1 cellular context compared by ENCODE assay signal in genomic region chr3:169764453-169765280, GRCh38.
A peak's percentile ranks its signal among the peaks of the same experiment; 100 is the strongest.
TF ChIP-seq lines count a peak whose summit lies in the region.

TSS of gene TERC (minus strand) at chr3:169765060.

TF ChIP-seq in K562, 482 proteins besides CTCF, POLR2A, EP300 and RAD21 (continued from another document and continues in another):
- TF ChIP-seq CREB5 (CRISPR knock-in tag; IDR thresholded peaks at IDR 0.05), result no peak
- TF ChIP-seq, protein P1, sequence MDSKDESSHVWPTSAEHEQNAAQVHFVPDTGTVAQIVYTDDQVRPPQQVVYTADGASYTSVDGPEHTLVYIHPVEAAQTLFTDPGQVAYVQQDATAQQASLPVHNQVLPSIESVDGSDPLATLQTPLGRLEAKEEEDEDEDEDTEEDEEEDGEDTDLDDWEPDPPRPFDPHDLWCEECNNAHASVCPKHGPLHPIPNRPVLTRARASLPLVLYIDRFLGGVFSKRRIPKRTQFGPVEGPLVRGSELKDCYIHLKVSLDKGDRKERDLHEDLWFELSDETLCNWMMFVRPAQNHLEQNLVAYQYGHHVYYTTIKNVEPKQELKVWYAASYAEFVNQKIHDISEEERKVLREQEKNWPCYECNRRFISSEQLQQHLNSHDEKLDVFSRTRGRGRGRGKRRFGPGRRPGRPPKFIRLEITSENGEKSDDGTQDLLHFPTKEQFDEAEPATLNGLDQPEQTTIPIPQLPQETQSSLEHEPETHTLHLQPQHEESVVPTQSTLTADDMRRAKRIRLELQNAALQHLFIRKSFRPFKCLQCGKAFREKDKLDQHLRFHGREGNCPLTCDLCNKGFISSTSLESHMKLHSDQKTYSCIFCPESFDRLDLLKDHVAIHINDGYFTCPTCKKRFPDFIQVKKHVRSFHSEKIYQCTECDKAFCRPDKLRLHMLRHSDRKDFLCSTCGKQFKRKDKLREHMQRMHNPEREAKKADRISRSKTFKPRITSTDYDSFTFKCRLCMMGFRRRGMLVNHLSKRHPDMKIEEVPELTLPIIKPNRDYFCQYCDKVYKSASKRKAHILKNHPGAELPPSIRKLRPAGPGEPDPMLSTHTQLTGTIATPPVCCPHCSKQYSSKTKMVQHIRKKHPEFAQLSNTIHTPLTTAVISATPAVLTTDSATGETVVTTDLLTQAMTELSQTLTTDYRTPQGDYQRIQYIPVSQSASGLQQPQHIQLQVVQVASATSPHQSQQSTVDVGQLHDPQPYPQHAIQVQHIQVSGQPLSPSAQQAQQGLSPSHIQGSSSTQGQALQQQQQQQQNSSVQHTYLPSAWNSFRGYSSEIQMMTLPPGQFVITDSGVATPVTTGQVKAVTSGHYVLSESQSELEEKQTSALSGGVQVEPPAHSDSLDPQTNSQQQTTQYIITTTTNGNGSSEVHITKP (IDR thresholded peaks at IDR 0.05; ENCODE audit: partially characterized antibody), result no peak
- TF ChIP-seq STAT6 (CRISPR knock-in tag; IDR thresholded peaks at IDR 0.05), result 0 out of 2 replicates have a peak, but pooled peaks have one; percentile 30
- TF ChIP-seq, protein P2, sequence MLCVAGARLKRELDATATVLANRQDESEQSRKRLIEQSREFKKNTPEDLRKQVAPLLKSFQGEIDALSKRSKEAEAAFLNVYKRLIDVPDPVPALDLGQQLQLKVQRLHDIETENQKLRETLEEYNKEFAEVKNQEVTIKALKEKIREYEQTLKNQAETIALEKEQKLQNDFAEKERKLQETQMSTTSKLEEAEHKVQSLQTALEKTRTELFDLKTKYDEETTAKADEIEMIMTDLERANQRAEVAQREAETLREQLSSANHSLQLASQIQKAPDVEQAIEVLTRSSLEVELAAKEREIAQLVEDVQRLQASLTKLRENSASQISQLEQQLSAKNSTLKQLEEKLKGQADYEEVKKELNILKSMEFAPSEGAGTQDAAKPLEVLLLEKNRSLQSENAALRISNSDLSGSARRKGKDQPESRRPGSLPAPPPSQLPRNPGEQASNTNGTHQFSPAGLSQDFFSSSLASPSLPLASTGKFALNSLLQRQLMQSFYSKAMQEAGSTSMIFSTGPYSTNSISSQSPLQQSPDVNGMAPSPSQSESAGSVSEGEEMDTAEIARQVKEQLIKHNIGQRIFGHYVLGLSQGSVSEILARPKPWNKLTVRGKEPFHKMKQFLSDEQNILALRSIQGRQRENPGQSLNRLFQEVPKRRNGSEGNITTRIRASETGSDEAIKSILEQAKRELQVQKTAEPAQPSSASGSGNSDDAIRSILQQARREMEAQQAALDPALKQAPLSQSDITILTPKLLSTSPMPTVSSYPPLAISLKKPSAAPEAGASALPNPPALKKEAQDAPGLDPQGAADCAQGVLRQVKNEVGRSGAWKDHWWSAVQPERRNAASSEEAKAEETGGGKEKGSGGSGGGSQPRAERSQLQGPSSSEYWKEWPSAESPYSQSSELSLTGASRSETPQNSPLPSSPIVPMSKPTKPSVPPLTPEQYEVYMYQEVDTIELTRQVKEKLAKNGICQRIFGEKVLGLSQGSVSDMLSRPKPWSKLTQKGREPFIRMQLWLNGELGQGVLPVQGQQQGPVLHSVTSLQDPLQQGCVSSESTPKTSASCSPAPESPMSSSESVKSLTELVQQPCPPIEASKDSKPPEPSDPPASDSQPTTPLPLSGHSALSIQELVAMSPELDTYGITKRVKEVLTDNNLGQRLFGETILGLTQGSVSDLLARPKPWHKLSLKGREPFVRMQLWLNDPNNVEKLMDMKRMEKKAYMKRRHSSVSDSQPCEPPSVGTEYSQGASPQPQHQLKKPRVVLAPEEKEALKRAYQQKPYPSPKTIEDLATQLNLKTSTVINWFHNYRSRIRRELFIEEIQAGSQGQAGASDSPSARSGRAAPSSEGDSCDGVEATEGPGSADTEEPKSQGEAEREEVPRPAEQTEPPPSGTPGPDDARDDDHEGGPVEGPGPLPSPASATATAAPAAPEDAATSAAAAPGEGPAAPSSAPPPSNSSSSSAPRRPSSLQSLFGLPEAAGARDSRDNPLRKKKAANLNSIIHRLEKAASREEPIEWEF (CRISPR knock-in tag; IDR thresholded peaks at IDR 0.05), result no peak
- TF ChIP-seq ELF2 (CRISPR knock-in tag; IDR thresholded peaks at IDR 0.05), result no peak
- TF ChIP-seq SP1 (CRISPR knock-in tag; IDR thresholded peaks at IDR 0.05), result peak; percentile 10; the same call in 1 of the 2 replicates
- TF ChIP-seq MCM5 (IDR thresholded peaks at IDR 0.05; ENCODE audit: low read depth), result no peak
- TF ChIP-seq MTA2 (IDR thresholded peaks at IDR 0.05; ENCODE audit: low read depth), result no peak
- TF ChIP-seq ZBTB9 (CRISPR knock-in tag; IDR thresholded peaks at IDR 0.05), result no peak
- no peak; a peak in 2 of 4 replicates for TF ChIP-seq MLX (CRISPR knock-in tag; conservative IDR thresholded peaks at IDR 0.05)
- TF ChIP-seq ZBTB49 (CRISPR knock-in tag; IDR thresholded peaks at IDR 0.05; ENCODE audit: borderline replicate concordance), result no peak
- TF ChIP-seq, protein P3, sequence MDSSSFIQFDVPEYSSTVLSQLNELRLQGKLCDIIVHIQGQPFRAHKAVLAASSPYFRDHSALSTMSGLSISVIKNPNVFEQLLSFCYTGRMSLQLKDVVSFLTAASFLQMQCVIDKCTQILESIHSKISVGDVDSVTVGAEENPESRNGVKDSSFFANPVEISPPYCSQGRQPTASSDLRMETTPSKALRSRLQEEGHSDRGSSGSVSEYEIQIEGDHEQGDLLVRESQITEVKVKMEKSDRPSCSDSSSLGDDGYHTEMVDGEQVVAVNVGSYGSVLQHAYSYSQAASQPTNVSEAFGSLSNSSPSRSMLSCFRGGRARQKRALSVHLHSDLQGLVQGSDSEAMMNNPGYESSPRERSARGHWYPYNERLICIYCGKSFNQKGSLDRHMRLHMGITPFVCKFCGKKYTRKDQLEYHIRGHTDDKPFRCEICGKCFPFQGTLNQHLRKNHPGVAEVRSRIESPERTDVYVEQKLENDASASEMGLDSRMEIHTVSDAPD (CRISPR knock-in tag; IDR thresholded peaks at IDR 0.05), result no peak
- TF ChIP-seq POLR3G (IDR thresholded peaks at IDR 0.05; ENCODE audit: extremely low read depth, insufficient read length, insufficient replicate concordance), result no peak
- no peak for TF ChIP-seq ZBTB12 (CRISPR knock-in tag; IDR thresholded peaks at IDR 0.05)
- TF ChIP-seq ZC3H11A (IDR thresholded peaks at IDR 0.05; ENCODE audit: low read depth, low read length), result no peak
- TF ChIP-seq, protein P4, sequence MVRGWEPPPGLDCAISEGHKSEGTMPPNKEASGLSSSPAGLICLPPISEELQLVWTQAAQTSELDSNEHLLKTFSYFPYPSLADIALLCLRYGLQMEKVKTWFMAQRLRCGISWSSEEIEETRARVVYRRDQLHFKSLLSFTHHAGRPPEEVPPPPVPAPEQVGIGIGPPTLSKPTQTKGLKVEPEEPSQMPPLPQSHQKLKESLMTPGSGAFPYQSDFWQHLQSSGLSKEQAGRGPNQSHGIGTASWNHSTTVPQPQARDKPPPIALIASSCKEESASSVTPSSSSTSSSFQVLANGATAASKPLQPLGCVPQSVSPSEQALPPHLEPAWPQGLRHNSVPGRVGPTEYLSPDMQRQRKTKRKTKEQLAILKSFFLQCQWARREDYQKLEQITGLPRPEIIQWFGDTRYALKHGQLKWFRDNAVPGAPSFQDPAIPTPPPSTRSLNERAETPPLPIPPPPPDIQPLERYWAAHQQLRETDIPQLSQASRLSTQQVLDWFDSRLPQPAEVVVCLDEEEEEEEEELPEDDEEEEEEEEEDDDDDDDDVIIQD (CRISPR knock-in tag; IDR thresholded peaks at IDR 0.05), result 0 out of 2 replicates have a peak, but pooled peaks have one; percentile 8
- TF ChIP-seq, protein P5, sequence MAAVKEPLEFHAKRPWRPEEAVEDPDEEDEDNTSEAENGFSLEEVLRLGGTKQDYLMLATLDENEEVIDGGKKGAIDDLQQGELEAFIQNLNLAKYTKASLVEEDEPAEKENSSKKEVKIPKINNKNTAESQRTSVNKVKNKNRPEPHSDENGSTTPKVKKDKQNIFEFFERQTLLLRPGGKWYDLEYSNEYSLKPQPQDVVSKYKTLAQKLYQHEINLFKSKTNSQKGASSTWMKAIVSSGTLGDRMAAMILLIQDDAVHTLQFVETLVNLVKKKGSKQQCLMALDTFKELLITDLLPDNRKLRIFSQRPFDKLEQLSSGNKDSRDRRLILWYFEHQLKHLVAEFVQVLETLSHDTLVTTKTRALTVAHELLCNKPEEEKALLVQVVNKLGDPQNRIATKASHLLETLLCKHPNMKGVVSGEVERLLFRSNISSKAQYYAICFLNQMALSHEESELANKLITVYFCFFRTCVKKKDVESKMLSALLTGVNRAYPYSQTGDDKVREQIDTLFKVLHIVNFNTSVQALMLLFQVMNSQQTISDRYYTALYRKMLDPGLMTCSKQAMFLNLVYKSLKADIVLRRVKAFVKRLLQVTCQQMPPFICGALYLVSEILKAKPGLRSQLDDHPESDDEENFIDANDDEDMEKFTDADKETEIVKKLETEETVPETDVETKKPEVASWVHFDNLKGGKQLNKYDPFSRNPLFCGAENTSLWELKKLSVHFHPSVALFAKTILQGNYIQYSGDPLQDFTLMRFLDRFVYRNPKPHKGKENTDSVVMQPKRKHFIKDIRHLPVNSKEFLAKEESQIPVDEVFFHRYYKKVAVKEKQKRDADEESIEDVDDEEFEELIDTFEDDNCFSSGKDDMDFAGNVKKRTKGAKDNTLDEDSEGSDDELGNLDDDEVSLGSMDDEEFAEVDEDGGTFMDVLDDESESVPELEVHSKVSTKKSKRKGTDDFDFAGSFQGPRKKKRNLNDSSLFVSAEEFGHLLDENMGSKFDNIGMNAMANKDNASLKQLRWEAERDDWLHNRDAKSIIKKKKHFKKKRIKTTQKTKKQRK (IDR thresholded peaks at IDR 0.05; ENCODE audit: borderline replicate concordance, low read depth, low read length), result no peak
- TF ChIP-seq SMC3 (conservative IDR thresholded peaks at IDR 0.05; ENCODE audit: insufficient read depth, low read depth, low read length), result no peak
- peak; percentile 95 for TF ChIP-seq ZFX (CRISPR knock-in tag; IDR thresholded peaks at IDR 0.05)
- TF ChIP-seq PCBP2 (IDR thresholded peaks at IDR 0.05; ENCODE audit: low read depth, low read length, poor library complexity, severe bottlenecking), result peak; percentile 45
